In genomic region chr5:173204185-173204979, GRCh38 we compare ENCODE assay signal across 8 cellular contexts. TPM values are rescaled to one million over a fixed set of nuclear protein-coding genes. Genes with fewer than 3 reads are reported as not detected.
DNase-seq lines count a peak whose midpoint lies in the region; ATAC-seq and TF ChIP-seq lines count a peak whose summit lies in the region.

No MANE protein-coding gene starts in this region.

- no peak for DNase-seq in right atrium auricular region (ENCODE audit: low spot score)
- no peak for DNase-seq in Right ventricle myocardium superior
- DNase-seq in RKO (ENCODE audit: low spot score), result peak; percentile 57
- peak; percentile 10 for DNase-seq in fibroblast of the conjunctiva (ENCODE audit: low read depth)
- no peak for DNase-seq in uterus
- no peak for DNase-seq in stimulated activated CD4-positive, alpha-beta T cell treated with anti-CD3 and anti-CD28 coated beads, Interleukin-12 subunit alpha, Interleukin-12 subunit beta, amount 100 ng/mL, for 4 hours
- no peak for DNase-seq in cortex of kidney (lab: John Stamatoyannopoulos, UW)

- H3K27me3 ChIP-seq in right atrium auricular region (no peaks in the 10 kb centered on the region), uterus (peaks cover 0 to 13% of the 10 kb centered on the region in 2 donors)

- no peak for ATAC-seq in Right ventricle myocardium superior (ENCODE audit: poor library complexity)
- no peak for ATAC-seq in HG02938 (IDR thresholded peaks at IDR 0.05; ENCODE audit: unreplicated experiment)

- H3K36me3 ChIP-seq in right atrium auricular region (no peaks in the 10 kb centered on the region), uterus (no peaks in the 10 kb centered on the region)

- H3K27ac ChIP-seq in right atrium auricular region (no peak overlapping the region), uterus (no peak overlapping the region)

- H3K4me1 ChIP-seq in right atrium auricular region, result no peaks in the 10 kb centered on the region
- no peaks in the 10 kb centered on the region for H3K4me1 ChIP-seq in uterus

- TF ChIP-seq CTCF in right atrium auricular region (IDR thresholded peaks at IDR 0.05) (peak; percentile 46 to 61), uterus (IDR thresholded peaks at IDR 0.05) (peak in 3 of 4 experiments; percentile 8 to 39 (median 18))

- H3K4me3 ChIP-seq in right atrium auricular region, result no peak overlapping the region
- H3K4me3 ChIP-seq in uterus, result no peak overlapping the region

- intact Hi-C loops in Right ventricle myocardium superior (cut with DNase I), result no loop called here
- intact Hi-C loops in uterus (cut with DNase I; ENCODE audit: low total_unique reads), result no loop called here

- H3K9me3 ChIP-seq in right atrium auricular region (peaks cover 0 to 11% of the 10 kb centered on the region in 2 donors), uterus (no peaks in the 10 kb centered on the region)

- no peak for TF ChIP-seq POLR2A in uterus (IDR thresholded peaks at IDR 0.05)

RNA-seq across cellular contexts. Expression of gene NKX2-5, which starts 30.6 kb away (rescaled TPM):
- 100 to 1,000 TPM; 285 to 402 TPM for total RNA-seq in right atrium auricular region
- total RNA-seq in Right ventricle myocardium superior, result 260 TPM
- not detected for total RNA-seq in uterus

Comparison
In these comparisons a context has a peak if more than half of its experiments do, and no peak if none do; other contexts are left out.
1. DNase-seq: peak in RKO (single experiment) and fibroblast of the conjunctiva (single experiment); none in right atrium auricular region (single experiment), Right ventricle myocardium superior (single experiment), uterus (0 of 2), stimulated activated CD4-positive, alpha-beta T cell treated with anti-CD3 and anti-CD28 coated beads, Interleukin-12 subunit alpha, Interleukin-12 subunit beta, amount 100 ng/mL, for 4 hours (single experiment) and cortex of kidney (single experiment).
2. RNA of gene NKX2-5, which starts 30.6 kb away (total RNA-seq): 285 to 402 TPM in right atrium auricular region and 260 TPM in Right ventricle myocardium superior (single experiment); not detected in uterus; every median in the first group is over 100 times any median in the second.